8 cellular contexts compared by ENCODE assay signal in the genomic region with DNA sequence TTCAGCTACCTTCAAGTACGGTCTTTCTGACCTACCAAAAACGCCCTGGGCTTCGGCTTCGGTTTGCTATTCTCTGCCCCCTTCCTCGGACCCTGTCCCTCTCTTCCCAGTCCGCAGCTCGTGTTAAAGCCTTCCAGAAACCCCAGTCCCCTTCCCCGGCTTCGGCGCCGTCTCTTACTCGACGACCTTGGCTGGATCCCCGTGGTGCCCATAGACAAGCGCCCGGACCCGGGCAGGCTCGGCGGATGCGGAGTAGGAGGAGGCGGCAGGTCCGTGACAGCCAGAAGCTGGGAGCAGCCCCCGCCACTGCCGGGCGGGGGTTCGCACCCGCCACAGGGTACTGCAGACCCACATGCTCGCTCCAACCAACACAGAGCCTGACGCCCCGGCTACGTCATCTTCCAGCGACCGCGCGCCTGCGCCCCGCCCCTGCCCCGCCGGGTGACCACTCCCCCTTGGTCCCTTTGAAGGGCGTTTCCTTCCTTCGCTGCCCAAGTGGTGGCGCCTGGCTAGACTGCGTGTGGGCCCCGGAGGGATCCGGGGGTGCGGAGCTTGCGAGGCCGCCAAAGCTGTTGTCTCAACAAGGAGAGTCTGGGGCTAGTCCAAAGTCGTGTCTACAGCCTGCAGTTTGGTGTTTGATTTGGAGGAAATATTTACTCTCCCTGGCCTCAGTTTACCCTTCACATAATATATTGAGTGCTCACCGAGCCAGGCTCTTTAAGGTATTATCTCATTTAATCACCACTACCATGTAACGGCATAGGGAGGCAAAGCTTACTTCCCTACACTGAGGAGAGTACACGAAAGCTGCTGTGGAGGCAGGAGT.
DNase-seq lines count a peak whose midpoint lies in the region; ATAC-seq lines count a peak whose summit lies in the region.

A gene with protein sequence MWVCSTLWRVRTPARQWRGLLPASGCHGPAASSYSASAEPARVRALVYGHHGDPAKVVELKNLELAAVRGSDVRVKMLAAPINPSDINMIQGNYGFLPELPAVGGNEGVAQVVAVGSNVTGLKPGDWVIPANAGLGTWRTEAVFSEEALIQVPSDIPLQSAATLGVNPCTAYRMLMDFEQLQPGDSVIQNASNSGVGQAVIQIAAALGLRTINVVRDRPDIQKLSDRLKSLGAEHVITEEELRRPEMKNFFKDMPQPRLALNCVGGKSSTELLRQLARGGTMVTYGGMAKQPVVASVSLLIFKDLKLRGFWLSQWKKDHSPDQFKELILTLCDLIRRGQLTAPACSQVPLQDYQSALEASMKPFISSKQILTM (minus strand): TSS at position 382 of the 826 bp plus-strand sequence. CDS start 28 bp downstream, at position 354.

- DNase-seq in AG08395 (ENCODE audit: low spot score) (peak; percentile 99), NCI-H2227 (lab: John Stamatoyannopoulos, UW; ENCODE audit: unreplicated experiment) (peak; percentile 96), caudate nucleus (lab: John Stamatoyannopoulos, UW) (peak; percentile 67 to 95 (median 89)), iris pigment epithelial cell (ENCODE audit: low read depth) (peak; percentile 91)
- DNase-seq in activated CD4-positive, CD25-positive, alpha-beta regulatory T cell (lab: John Stamatoyannopoulos, UW), result peak; percentile 83 to 89 (median 86)
- DNase-seq in stimulated activated CD4-positive, alpha-beta T cell treated with anti-CD3 and anti-CD28 coated beads, Interleukin-12 subunit alpha, Interleukin-12 subunit beta, amount 100 ng/mL, for 4 hours, result peak; percentile 95

- peak within 1 kb of the TSS; percentile 41 for H3K27ac ChIP-seq in caudate nucleus (ENCODE audit: low read depth, low read length)

- ATAC-seq in GM18867 (IDR thresholded peaks at IDR 0.05; ENCODE audit: unreplicated experiment) (peak; percentile 88), HG03135 (IDR thresholded peaks at IDR 0.05; ENCODE audit: unreplicated experiment) (peak; percentile 89)

Comparison
In these comparisons a context has a peak if more than half of its experiments do, and no peak if none do; other contexts are left out.
1. Peak in every context shown above with its lines: DNase-seq, ATAC-seq and H3K27ac ChIP-seq.